21 cellular contexts compared by ENCODE assay signal in the genomic region with DNA sequence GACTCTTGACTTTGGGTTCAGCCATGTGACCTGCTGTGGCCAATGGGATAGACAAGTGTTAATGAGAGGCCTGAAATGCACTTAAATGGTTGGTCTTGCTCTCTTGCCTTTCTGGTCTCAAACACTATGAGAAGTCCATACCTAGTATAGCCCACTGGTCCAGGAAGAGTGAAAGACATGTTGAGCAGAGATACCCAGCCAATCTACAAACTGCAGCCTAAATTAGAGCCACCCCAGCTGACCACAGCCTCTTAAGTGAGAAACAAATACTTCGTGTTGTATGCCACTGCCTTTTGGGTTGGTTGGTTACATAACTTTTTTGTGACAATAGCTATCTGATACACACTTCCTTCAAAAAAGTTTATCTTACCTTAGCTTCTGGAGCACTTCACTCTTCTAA.
"Had no signal": no experiment of that assay in that cellular context is flagged by ENCODE, and none has a peak within 500 bp of the region (broad histone marks: within the 10 kb centered on the region; RNA-seq: fewer than 3 reads in every experiment).

No MANE protein-coding gene starts in this region.

- H3K27me3 ChIP-seq: colonic mucosa, esophagus squamous epithelium, neural progenitor cell, right lobe of liver, suprapubic skin, vagina had no signal

- DNase-seq: colonic mucosa; effector CD8-positive, alpha-beta T cell; endodermal cell; esophagus squamous epithelium; foreskin melanocyte; kidney; mesenchymal stem cell; midbrain; naive thymus-derived CD4-positive, alpha-beta T cell; right lobe of liver; small intestine; stimulated activated CD4-positive, alpha-beta T cell treated with anti-CD3 and anti-CD28 coated beads, Interleukin-15, amount 100 ng/mL, for 24 hours; stimulated activated CD4-positive, alpha-beta T cell treated with anti-CD3 and anti-CD28 coated beads, Interleukin-2, amount 100 ng/mL, for 48 hours; stimulated activated naive B cell treated with anti-CD40 and anti-IgM and Interleukin-4, amounts not matched to agents 10 μg/mL and 1 μg/mL and 100 μg/mL, for 72 hours; transverse colon had no signal

- H3K4me3 ChIP-seq: colonic mucosa, esophagus squamous epithelium, neural progenitor cell, right lobe of liver, suprapubic skin, transverse colon, vagina had no signal

- H3K79me2 ChIP-seq: parathyroid adenoma had no signal

- H3K9ac ChIP-seq: neural progenitor cell, parathyroid adenoma had no signal

- H3K4me2 ChIP-seq: neural progenitor cell had no signal

- H3K27ac ChIP-seq: colonic mucosa, esophagus squamous epithelium, neural progenitor cell, parathyroid adenoma, right lobe of liver, suprapubic skin, transverse colon, vagina had no signal

- FAIRE-seq: endothelial cell of umbilical vein, kidney, small intestine had no signal

- H3K4me1 ChIP-seq: colonic mucosa, esophagus squamous epithelium, neural progenitor cell, parathyroid adenoma, right lobe of liver, suprapubic skin, transverse colon, vagina had no signal

- H3K9me3 ChIP-seq: colonic mucosa, esophagus squamous epithelium, right lobe of liver, suprapubic skin, transverse colon, vagina had no signal

- H3K36me3 ChIP-seq: colonic mucosa, esophagus squamous epithelium, neural progenitor cell, right lobe of liver, suprapubic skin, transverse colon, vagina had no signal

- H2AFZ ChIP-seq: neural progenitor cell, parathyroid adenoma had no signal

- ATAC-seq: left lobe of liver; naive thymus-derived CD4-positive, alpha-beta T cell; right lobe of liver; stimulated activated naive B cell treated with anti-CD40 and anti-IgM and Interleukin-4, amounts not matched to agents 10 μg/mL and 1 μg/mL and 100 μg/mL, for 72 hours had no signal
